ENCODE assay signal across 8 cellular contexts in the genomic region with DNA sequence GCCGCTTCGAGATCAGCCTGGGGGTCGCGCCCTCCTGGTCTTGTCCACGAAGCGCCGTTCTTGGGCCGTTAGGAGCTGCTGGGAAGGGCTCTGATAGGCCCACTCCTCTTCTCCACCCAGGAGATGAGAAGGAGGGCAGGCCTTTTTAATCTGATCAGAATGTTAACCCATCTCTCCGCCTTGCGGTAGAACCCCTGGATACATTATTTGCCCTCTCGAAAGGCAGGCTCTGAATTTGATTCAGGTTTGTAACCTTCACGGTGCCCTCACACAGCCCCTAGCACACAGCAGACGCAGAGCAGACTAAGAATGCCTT. TPM values are rescaled to one million over a fixed set of nuclear protein-coding genes. Genes with fewer than 3 reads are reported as not detected.
DNase-seq lines count a peak whose midpoint lies in the region; ATAC-seq and TF ChIP-seq lines count a peak whose summit lies in the region.

CCDC83 (plus strand) TSS at position 43 of the 316 bp plus-strand sequence. CDS start 9,741 bp downstream, outside the sequence.

- TF ChIP-seq POLR2A in thyroid gland (IDR thresholded peaks at IDR 0.05) = no peak

- H3K4me3 ChIP-seq in astrocyte of the spinal cord (ENCODE audit: low read depth, low read length) (peak within 1 kb of the TSS; percentile 53), left lung (peak within 1 kb of the TSS; percentile 30 to 43), thyroid gland (replicated peaks in 1 of 3) (peak within 1 kb of the TSS in 2 of 3 donors; percentile 45 to 51)

- DNase-seq in activated CD4-positive, alpha-beta T cell treated with anti-CD3 and anti-CD28 coated beads for 36 hours = no peak
- no peak for DNase-seq in activated CD4-positive, alpha-beta T cell treated with anti-CD3 and anti-CD28 coated beads for 1 hour
- peak; percentile 4 for DNase-seq in astrocyte of the spinal cord (ENCODE audit: low read depth, low spot score)
- DNase-seq in left lung = no peak
- no peak for DNase-seq in thyroid gland
- no peak for DNase-seq in UCSD-AML1 (lab: John Stamatoyannopoulos, UW; ENCODE audit: unreplicated experiment)
- DNase-seq in NCI-H187 treated with DMSO at 0.1 percent for 48 hours (lab: John Stamatoyannopoulos, UW) = no peak

- H3K27ac ChIP-seq in left lung = peak within 1 kb of the TSS; percentile 83 to 91
- peak within 1 kb of the TSS; percentile 58 to 83 (median 78) for H3K27ac ChIP-seq in thyroid gland

- H3K4me3 Mint-ChIP-seq in activated CD4-positive, alpha-beta T cell treated with anti-CD3 and anti-CD28 coated beads for 36 hours = peak within 1 kb of the TSS; percentile 77

- H3K27me3 ChIP-seq in left lung = no peaks in the 10 kb centered on the region
- no peaks in the 10 kb centered on the region for H3K27me3 ChIP-seq in thyroid gland

- H3K27ac Mint-ChIP-seq in activated CD4-positive, alpha-beta T cell treated with anti-CD3 and anti-CD28 coated beads for 36 hours = peak within 1 kb of the TSS; percentile 94

- H3K36me3 ChIP-seq in left lung (no peaks in the 10 kb centered on the region), thyroid gland (no peaks in the 10 kb centered on the region)

- H3K4me1 ChIP-seq in left lung = peaks cover 3 to 15% of the 10 kb centered on the region in 2 donors
- peaks cover 0 to 4% of the 10 kb centered on the region in 2 donors for H3K4me1 ChIP-seq in thyroid gland

- POLR2A ChIA-PET in activated CD4-positive, alpha-beta T cell treated with anti-CD3 and anti-CD28 coated beads for 36 hours (lab: Charles Lee) = interaction anchor here (0.5 kb wide), 1 partner anchor 72 kb away, joined by 3 read pairs; no protein-coding TSS in a partner anchor

- in situ Hi-C loops in astrocyte of the spinal cord (cut with HindIII; ENCODE audit: low sequenced_read_pairs) = no loop called here

- TF ChIP-seq CTCF in astrocyte of the spinal cord (IDR thresholded peaks at IDR 0.05; ENCODE audit: low read depth, low read length) (no peak), left lung (IDR thresholded peaks at IDR 0.05) (no peak), thyroid gland (IDR thresholded peaks at IDR 0.05) (no peak)

- CTCF ChIA-PET in activated CD4-positive, alpha-beta T cell treated with anti-CD3 and anti-CD28 coated beads for 36 hours (lab: Charles Lee) = interaction anchor here (0.7 to 1.7 kb wide), 27 partner anchors 9 to 1015 kb away, joined by 3 to 10 read pairs (median 4); partner anchors contain the start of genes CREBZF and TMEM126B

- 30 to 41% methylated on average over 9 to 13 of the region's 13 CpGs for WGBS in thyroid gland, 2 donors

- peaks cover 6% of the 10 kb centered on the region for H3K36me3 Mint-ChIP-seq in activated CD4-positive, alpha-beta T cell treated with anti-CD3 and anti-CD28 coated beads for 36 hours (ENCODE audit: low read depth)

- intact Hi-C loops in activated CD4-positive, alpha-beta T cell treated with anti-CD3 and anti-CD28 coated beads for 36 hours (cut with DNase I, micrococcal nuclease) = loop anchor here (1.0 to 10.0 kb wide), 10 partner anchors 88 to 963 kb away; partner anchors contain the start of gene TMEM126B (in 1 of the 2)
- intact Hi-C loops in left lung (cut with DNase I) = no loop called here
- intact Hi-C loops in thyroid gland (cut with DNase I) = loop anchor here (10.0 kb wide), 1 partner anchor 360 kb away; no protein-coding TSS in a partner anchor

- no peak for ATAC-seq in activated CD4-positive, alpha-beta T cell treated with anti-CD3 and anti-CD28 coated beads for 36 hours
- no peak for ATAC-seq in left lung
- ATAC-seq in HG02642 (IDR thresholded peaks at IDR 0.05; ENCODE audit: poor library complexity, unreplicated experiment) = no peak

- H3K4me1 Mint-ChIP-seq in activated CD4-positive, alpha-beta T cell treated with anti-CD3 and anti-CD28 coated beads for 36 hours = peaks cover 2% of the 10 kb centered on the region

- H3K9me3 ChIP-seq in left lung (no peaks in the 10 kb centered on the region), thyroid gland (no peaks in the 10 kb centered on the region)

- no peaks in the 10 kb centered on the region for H3K9me3 Mint-ChIP-seq in activated CD4-positive, alpha-beta T cell treated with anti-CD3 and anti-CD28 coated beads for 36 hours (ENCODE audit: low read depth)

- no peaks in the 10 kb centered on the region for H3K27me3 Mint-ChIP-seq in activated CD4-positive, alpha-beta T cell treated with anti-CD3 and anti-CD28 coated beads for 36 hours

RNA-seq across cellular contexts. Expression of gene CCDC83, which starts in this region (rescaled TPM):
- not detected for total RNA-seq in activated CD4-positive, alpha-beta T cell treated with anti-CD3 and anti-CD28 coated beads for 36 hours
- not detected for total RNA-seq in left lung
- not detected for total RNA-seq in thyroid gland

Comparison
In these comparisons a context has a peak if more than half of its experiments do, and no peak if none do; other contexts are left out.
1. intact Hi-C loops: an anchor here in activated CD4-positive, alpha-beta T cell treated with anti-CD3 and anti-CD28 coated beads for 36 hours (1.0 to 10.0 kb wide) and thyroid gland (10.0 kb wide); none called in left lung.